Comparison of ENCODE assay signal across 9 cellular contexts in genomic region chr1:28111157-28111556, GRCh38. TPM values are rescaled to one million over a fixed set of nuclear protein-coding genes. Genes with fewer than 3 reads are reported as not detected.
DNase-seq lines count a peak whose midpoint lies in the region; ATAC-seq and TF ChIP-seq lines count a peak whose summit lies in the region.
"Had no signal": no experiment of that assay in that cellular context is flagged by ENCODE, and none has a peak within 500 bp of the region (broad histone marks: within the 10 kb centered on the region; RNA-seq: fewer than 3 reads in every experiment).

No MANE protein-coding gene starts in this region.

- H3K36me3 Mint-ChIP-seq in HFFc6 (ENCODE audit: low read depth) (no peaks in the 10 kb centered on the region), osteocyte (ENCODE audit: unreplicated experiment) (no peaks in the 10 kb centered on the region)
- H3K36me3 Mint-ChIP-seq in CD4-positive, alpha-beta T cell (ENCODE audit: low read depth) = no peaks in the 10 kb centered on the region

- no peak for TF ChIP-seq CTCF in HFFc6 (IDR thresholded peaks at IDR 0.05)
- TF ChIP-seq CTCF in fibroblast of mammary gland (conservative IDR thresholded peaks at IDR 0.05; ENCODE audit: control insufficient read depth, insufficient read depth, low read depth, low read length) = no peak
- no peak for TF ChIP-seq CTCF in CD4-positive, alpha-beta T cell (IDR thresholded peaks at IDR 0.05)
- no peak for TF ChIP-seq CTCF in osteocyte (IDR thresholded peaks at IDR 0.05)
- no peak for TF ChIP-seq CTCF in gastroesophageal sphincter (IDR thresholded peaks at IDR 0.05)

- no peaks in the 10 kb centered on the region for H3K27me3 ChIP-seq in BLaER1 treated with 17β-estradiol and CSF1 and Interleukin-3, amounts not matched to agents 10 nM and 100 nM
- no peaks in the 10 kb centered on the region for H3K27me3 ChIP-seq in SJSA1 (replicated peaks)
- no peaks in the 10 kb centered on the region for H3K27me3 ChIP-seq in CD4-positive, alpha-beta T cell (ENCODE audit: control insufficient read depth, insufficient read depth, low read length)
- no peaks in the 10 kb centered on the region for H3K27me3 ChIP-seq in gastroesophageal sphincter
- H3K27me3 ChIP-seq: body of pancreas had no signal

- H3K27ac Mint-ChIP-seq in HFFc6 (peak overlapping the region; percentile 50), osteocyte (ENCODE audit: unreplicated experiment) (no peak overlapping the region)
- no peak overlapping the region for H3K27ac Mint-ChIP-seq in CD4-positive, alpha-beta T cell

- CTCF ChIA-PET in CD4-positive, alpha-beta T cell (lab: Charles Lee) = no interaction called here

- TF ChIP-seq POLR2A in gastroesophageal sphincter (IDR thresholded peaks at IDR 0.05) = no peak

- no peaks in the 10 kb centered on the region for H3K9me3 Mint-ChIP-seq in HFFc6
- no peaks in the 10 kb centered on the region for H3K9me3 Mint-ChIP-seq in CD4-positive, alpha-beta T cell
- H3K9me3 Mint-ChIP-seq in osteocyte (ENCODE audit: unreplicated experiment) = peaks cover 4% of the 10 kb centered on the region

- peak overlapping the region in 7 of 11 experiments; percentile 30 to 86 (median 69); a peak in 13 of 22 replicates for H3K4me2 ChIP-seq in BLaER1 treated with 17β-estradiol and CSF1 and Interleukin-3, amounts not matched to agents 10 nM and 100 nM

- POLR2A ChIA-PET in CD4-positive, alpha-beta T cell (lab: Charles Lee) = no interaction called here

- DNase-seq in HFFc6 = no peak
- DNase-seq in SJSA1 (ENCODE audit: low read depth in 1 of 2, low spot score in 2 of 2) = no peak
- DNase-seq in fibroblast of mammary gland (ENCODE audit: low read depth) = peak; percentile 7
- DNase-seq in CD4-positive, alpha-beta T cell = no peak
- no peak for DNase-seq in SK-N-DZ (ENCODE audit: low spot score)
- no peak for DNase-seq in osteocyte (ENCODE audit: extremely low spot score, unreplicated experiment)

- H4K20me1 ChIP-seq in BLaER1 treated with 17β-estradiol and CSF1 and Interleukin-3, amounts not matched to agents 10 nM and 100 nM = no peaks in the 10 kb centered on the region

- H3K27me3 Mint-ChIP-seq in HFFc6 (ENCODE audit: insufficient read depth) = no peaks in the 10 kb centered on the region
- H3K27me3 Mint-ChIP-seq in CD4-positive, alpha-beta T cell = no peaks in the 10 kb centered on the region
- H3K27me3 Mint-ChIP-seq in osteocyte (ENCODE audit: unreplicated experiment) = no peaks in the 10 kb centered on the region

- ATAC-seq in CD4-positive, alpha-beta T cell (ENCODE audit: poor library complexity) = no peak
- ATAC-seq in gastroesophageal sphincter = no peak
- ATAC-seq: body of pancreas had no signal

- H3K4me3 ChIP-seq in BLaER1 treated with 17β-estradiol and CSF1 and Interleukin-3, amounts not matched to agents 10 nM and 100 nM = no peak overlapping the region
- H3K4me3 ChIP-seq in SJSA1 (no peak overlapping the region), fibroblast of mammary gland (ENCODE audit: control insufficient read depth, low read depth, low read length) (no peak overlapping the region), gastroesophageal sphincter (no peak overlapping the region)
- H3K4me3 ChIP-seq: body of pancreas had no signal

- TF ChIP-seq EP300 in gastroesophageal sphincter (IDR thresholded peaks at IDR 0.05) = no peak

- H3K4me3 Mint-ChIP-seq in HFFc6 (no peak overlapping the region), osteocyte (ENCODE audit: unreplicated experiment) (no peak overlapping the region)
- no peak overlapping the region for H3K4me3 Mint-ChIP-seq in CD4-positive, alpha-beta T cell

- intact Hi-C loops in CD4-positive, alpha-beta T cell (cut with DNase I, micrococcal nuclease) = loop anchor here in 1 of 2 experiments (5.0 to 10.0 kb wide), 2 partner anchors 46 to 184 kb away; no protein-coding TSS in a partner anchor

- H3K9me3 ChIP-seq in BLaER1 treated with 17β-estradiol and CSF1 and Interleukin-3, amounts not matched to agents 10 nM and 100 nM (replicated peaks in 1 of 11) = no peaks in the 10 kb centered on the region
- H3K9me3 ChIP-seq in SJSA1 (replicated peaks) (no peaks in the 10 kb centered on the region), gastroesophageal sphincter (no peaks in the 10 kb centered on the region)
- no peaks in the 10 kb centered on the region for H3K9me3 ChIP-seq in CD4-positive, alpha-beta T cell (ENCODE audit: control insufficient read depth, low read length)
- H3K9me3 ChIP-seq: body of pancreas had no signal

- no peaks in the 10 kb centered on the region for H3K36me3 ChIP-seq in BLaER1 treated with 17β-estradiol and CSF1 and Interleukin-3, amounts not matched to agents 10 nM and 100 nM
- H3K36me3 ChIP-seq in SJSA1 = no peaks in the 10 kb centered on the region
- H3K36me3 ChIP-seq in gastroesophageal sphincter = no peaks in the 10 kb centered on the region

- peak overlapping the region in 4 of 11 experiments; percentile 49 to 81 (median 76); a peak in 8 of 22 replicates for H3K9ac ChIP-seq in BLaER1 treated with 17β-estradiol and CSF1 and Interleukin-3, amounts not matched to agents 10 nM and 100 nM

- 93 to 100% methylated on average over 2 of the region's 2 CpGs for WGBS in gastroesophageal sphincter (ENCODE audit: low coverage in 1 of 2), 2 donors

- peak overlapping the region in 7 of 11 experiments; percentile 9 to 97 (median 79); a peak in 12 of 22 replicates for H3K27ac ChIP-seq in BLaER1 treated with 17β-estradiol and CSF1 and Interleukin-3, amounts not matched to agents 10 nM and 100 nM
- H3K27ac ChIP-seq in SJSA1 (peak overlapping the region; percentile 11), gastroesophageal sphincter (no peak overlapping the region)
- no peak overlapping the region for H3K27ac ChIP-seq in CD4-positive, alpha-beta T cell (ENCODE audit: low read depth, low read length)
- H3K27ac ChIP-seq: body of pancreas had no signal

- H3K4me1 ChIP-seq in BLaER1 treated with 17β-estradiol and CSF1 and Interleukin-3, amounts not matched to agents 10 nM and 100 nM = peaks cover 0 to 96% (median 47%) of the 10 kb centered on the region in 10 experiments; a peak in 18 of 20 replicates
- H3K4me1 ChIP-seq in SJSA1 (replicated peaks) (peaks cover 26% of the 10 kb centered on the region), gastroesophageal sphincter (no peaks in the 10 kb centered on the region)
- H3K4me1 ChIP-seq: body of pancreas had no signal

- peaks cover 33% of the 10 kb centered on the region for H3K4me1 Mint-ChIP-seq in HFFc6 (ENCODE audit: low read depth)
- peaks cover 6% of the 10 kb centered on the region for H3K4me1 Mint-ChIP-seq in CD4-positive, alpha-beta T cell (ENCODE audit: low read depth)
- no peaks in the 10 kb centered on the region for H3K4me1 Mint-ChIP-seq in osteocyte (ENCODE audit: unreplicated experiment)

RNA-seq across cellular contexts. Expression of gene EYA3, which starts 22.7 kb away (rescaled TPM):
- 10 to 100 TPM; 24.2 to 31.3 (median 27.8) TPM for total RNA-seq in HFFc6 (2021; fragmentation: NEBNext Ultra II Directional; extraction: Animal tissue kit (Norgen Biotek cat#: 25700))
- 11.4 and 13.0 TPM in 2 replicates for total RNA-seq in SJSA1 (2014; rRNA removed; shearing (Covaris generic))
- total RNA-seq in CD4-positive, alpha-beta T cell = 1 to 10 TPM; 5.7 to 6.4 TPM
- 11.8 and 18.6 TPM in 2 replicates for polyA plus RNA-seq in SK-N-DZ (2014; cell fraction: cytosol; rRNA removed)
- 9.3 and 17.9 TPM in 2 replicates for polyA plus RNA-seq in SK-N-DZ (2014; cell fraction: nucleus; rRNA removed)
- total RNA-seq in osteocyte = 17.5 and 18.4 TPM in 2 replicates
- total RNA-seq in gastroesophageal sphincter = 10 to 100 TPM in 1 of 4 donors, 1 to 10 TPM in 3; 8.4 to 14.5 (median 9.6) TPM

Comparison
In these comparisons a context has a peak if more than half of its experiments do, and no peak if none do; other contexts are left out.
1. H3K27ac ChIP-seq: peak in BLaER1 treated with 17β-estradiol and CSF1 and Interleukin-3, amounts not matched to agents 10 nM and 100 nM (7 of 11) and SJSA1 (single experiment); none in CD4-positive, alpha-beta T cell (single experiment) and gastroesophageal sphincter (0 of 4).